ENCODE assay signal across 14 cellular contexts in genomic region chr3:7382293-7383033, GRCh38.
DNase-seq lines count a peak whose midpoint lies in the region; ATAC-seq and TF ChIP-seq lines count a peak whose summit lies in the region.
"Had no signal": no experiment of that assay in that cellular context is flagged by ENCODE, and none has a peak within 500 bp of the region (broad histone marks: within the 10 kb centered on the region; RNA-seq: fewer than 3 reads in every experiment).

No MANE protein-coding gene starts in this region.

- H3K79me2 ChIP-seq in SK-N-SH (ENCODE audit: insufficient read depth), result no peaks in the 10 kb centered on the region

- H3K27ac Mint-ChIP-seq in activated CD8-positive, alpha-beta memory T cell treated with anti-CD3 and anti-CD28 coated beads, Interleukin-2, amount 10 ng/mL, durations not matched to agents 7 days and 5 days, result no peak overlapping the region

- H3K9me3 ChIP-seq in SK-N-SH (no peaks in the 10 kb centered on the region), stomach (no peaks in the 10 kb centered on the region)
- H3K9me3 ChIP-seq: A549 had no signal

- H3K9me3 Mint-ChIP-seq in activated CD8-positive, alpha-beta memory T cell treated with anti-CD3 and anti-CD28 coated beads, Interleukin-2, amount 10 ng/mL, durations not matched to agents 7 days and 5 days (ENCODE audit: low read depth), result no peaks in the 10 kb centered on the region

- H3K9ac ChIP-seq in SK-N-SH, result no peak overlapping the region

- H3K36me3 Mint-ChIP-seq in activated CD8-positive, alpha-beta memory T cell treated with anti-CD3 and anti-CD28 coated beads, Interleukin-2, amount 10 ng/mL, durations not matched to agents 7 days and 5 days, result no peaks in the 10 kb centered on the region

- H3K27ac ChIP-seq in SK-N-SH (ENCODE audit: low read depth in 2 of 2, low read length in 1 of 2), result no peak overlapping the region
- peak overlapping the region in 3 of 5 donors; percentile 45 to 59 (median 46) for H3K27ac ChIP-seq in stomach
- H3K27ac ChIP-seq: A549 had no signal

- H3K4me2 ChIP-seq in SK-N-SH, result no peak overlapping the region
- H3K4me2 ChIP-seq: A549 had no signal

- POLR2A ChIA-PET in SK-N-SH (lab: Yijun Ruan, JAX), result no interaction called here

- H3K4me3 Mint-ChIP-seq in activated CD8-positive, alpha-beta memory T cell treated with anti-CD3 and anti-CD28 coated beads, Interleukin-2, amount 10 ng/mL, durations not matched to agents 7 days and 5 days, result no peak overlapping the region

- ATAC-seq in SK-N-SH treated with all-trans-retinoic acid at 6 μM for 48 hours (no peak), left lobe of liver (peak; percentile 90)
- ATAC-seq in activated CD8-positive, alpha-beta memory T cell treated with anti-CD3 and anti-CD28 coated beads, Interleukin-2, amount 10 ng/mL, durations not matched to agents 7 days and 5 days, result no peak
- ATAC-seq: A549 had no signal

- no peak for TF ChIP-seq POLR2A in stomach (IDR thresholded peaks at IDR 0.05)

- no peaks in the 10 kb centered on the region for H3F3A ChIP-seq in SK-N-SH (replicated peaks; ENCODE audit: insufficient read depth)

- H3K36me3 ChIP-seq in SK-N-SH (replicated peaks in 1 of 2; ENCODE audit: control insufficient read depth in 1 of 2, insufficient read depth in 2 of 2, low read length in 1 of 2) (no peaks in the 10 kb centered on the region), stomach (no peaks in the 10 kb centered on the region)

- no peaks in the 10 kb centered on the region for H3K27me3 Mint-ChIP-seq in activated CD8-positive, alpha-beta memory T cell treated with anti-CD3 and anti-CD28 coated beads, Interleukin-2, amount 10 ng/mL, durations not matched to agents 7 days and 5 days

- intact Hi-C loops in stomach (cut with DNase I; ENCODE audit: low total_unique reads), result no loop called here

- no peaks in the 10 kb centered on the region for H4K20me1 ChIP-seq in SK-N-SH (ENCODE audit: insufficient read depth)

- H3K27me3 ChIP-seq in SK-N-SH (ENCODE audit: insufficient read depth), result no peaks in the 10 kb centered on the region
- H3K27me3 ChIP-seq in stomach, result no peaks in the 10 kb centered on the region

- H3K4me1 ChIP-seq in SK-N-SH (ENCODE audit: control insufficient read depth in 1 of 2, insufficient read depth in 2 of 2, low read depth in 1 of 2, low read length in 1 of 2) (no peaks in the 10 kb centered on the region), stomach (peaks cover 6 to 33% (median 17%) of the 10 kb centered on the region in 4 donors)
- H3K4me1 ChIP-seq: A549 had no signal

- CTCF ChIA-PET in SK-N-SH (lab: Yijun Ruan, JAX), result no interaction called here
- CTCF ChIA-PET in activated CD8-positive, alpha-beta memory T cell treated with anti-CD3 and anti-CD28 coated beads, Interleukin-2, amount 10 ng/mL, durations not matched to agents 7 days and 5 days (lab: Charles Lee), result no interaction called here

- TF ChIP-seq CTCF in SK-N-SH (IDR thresholded peaks at IDR 0.05) (no peak), stomach (IDR thresholded peaks at IDR 0.05) (no peak)

- H3K9me2 ChIP-seq in SK-N-SH, result no peaks in the 10 kb centered on the region

- no peak for DNase-seq in SK-N-SH
- DNase-seq in dermis microvascular lymphatic vessel endothelial cell (ENCODE audit: low read depth in 2 of 2), result peak; percentile 63 to 93
- no peak for DNase-seq in left lobe of liver (ENCODE audit: low spot score)
- DNase-seq in stomach, result no peak
- no peak for DNase-seq in activated CD4-positive, CD25-positive, alpha-beta regulatory T cell treated with anti-CD3 and anti-CD28 coated beads, Interleukin-2, amount 50 U/mL, for 72 hours
- no peak for DNase-seq in NCI-H1417 treated with DMSO at 0.1 percent for 48 hours (lab: John Stamatoyannopoulos, UW)
- no peak for DNase-seq in activated CD8-positive, alpha-beta memory T cell treated with anti-CD3 and anti-CD28 coated beads, Interleukin-2, amount 10 ng/mL, durations not matched to agents 7 days and 5 days
- DNase-seq: activated CD4-positive, alpha-beta T cell treated with anti-CD3 and anti-CD28 coated beads, Interleukin-2, amount 50 U/mL, for 1 hour; caudate nucleus; OCI-M1; stimulated activated CD4-positive, alpha-beta T cell treated with anti-CD3 and anti-CD28 coated beads, Interleukin-1b, Interleukin-23, amount 100 ng/mL, for 48 hours; T-helper 2 cell had no signal

- no peak overlapping the region for H2AFZ ChIP-seq in SK-N-SH (ENCODE audit: low read depth)

- H3K4me1 Mint-ChIP-seq in activated CD8-positive, alpha-beta memory T cell treated with anti-CD3 and anti-CD28 coated beads, Interleukin-2, amount 10 ng/mL, durations not matched to agents 7 days and 5 days, result no peaks in the 10 kb centered on the region

- TF ChIP-seq RAD21 in SK-N-SH (IDR thresholded peaks at IDR 0.05; ENCODE audit: low read length), result no peak

- H3K4me3 ChIP-seq in SK-N-SH (ENCODE audit: low read depth in 2 of 2, low read length in 1 of 2) (no peak overlapping the region), stomach (peak overlapping the region in 1 of 4 donors; percentile 2)
- H3K4me3 ChIP-seq: A549 had no signal

- TF ChIP-seq EP300 in SK-N-SH (IDR thresholded peaks at IDR 0.05; ENCODE audit: borderline replicate concordance in 1 of 2, low read depth in 1 of 2, low read length in 1 of 2), result no peak
- no peak for TF ChIP-seq EP300 in stomach (IDR thresholded peaks at IDR 0.05)

- WGBS in SK-N-SH (ENCODE audit: low lambda C conversion rate), result 34% methylated on average over 3 of the region's 3 CpGs
- WGBS in stomach, 5 donors, result 17 to 42% (median 31%) methylated on average over 3 of the region's 3 CpGs

TF ChIP-seq in SK-N-SH treated with all-trans-retinoic acid at 6 μM for 48 hours, 23 proteins besides CTCF, POLR2A, EP300 and RAD21 (continues in another document):
- TF ChIP-seq CSDC2 (CRISPR knock-in tag; IDR thresholded peaks at IDR 0.05) (no peak), ZFP30 (CRISPR knock-in tag; IDR thresholded peaks at IDR 0.05) (no peak), ZFP3 (CRISPR knock-in tag; IDR thresholded peaks at IDR 0.05) (no peak), OSR1 (CRISPR knock-in tag; IDR thresholded peaks at IDR 0.05) (no peak), CSRNP3 (CRISPR knock-in tag; IDR thresholded peaks at IDR 0.05) (no peak), TOX (CRISPR knock-in tag; IDR thresholded peaks at IDR 0.05; ENCODE audit: borderline replicate concordance) (no peak), ESRRG (CRISPR knock-in tag; IDR thresholded peaks at IDR 0.05) (no peak), BACH2 (CRISPR knock-in tag; IDR thresholded peaks at IDR 0.05; ENCODE audit: borderline replicate concordance) (no peak), ZNF70 (CRISPR knock-in tag; IDR thresholded peaks at IDR 0.05) (no peak)

TF ChIP-seq in SK-N-SH, 30 proteins besides CTCF, POLR2A, EP300 and RAD21:
- TF ChIP-seq NRF1 (IDR thresholded peaks at IDR 0.05; ENCODE audit: low read depth, low read length) (no peak), SIN3A (IDR thresholded peaks at IDR 0.05; ENCODE audit: borderline replicate concordance, low read depth, low read length) (no peak), TEAD4 (IDR thresholded peaks at IDR 0.05; ENCODE audit: borderline replicate concordance, insufficient read depth) (no peak)
- TF ChIP-seq, protein P1, sequence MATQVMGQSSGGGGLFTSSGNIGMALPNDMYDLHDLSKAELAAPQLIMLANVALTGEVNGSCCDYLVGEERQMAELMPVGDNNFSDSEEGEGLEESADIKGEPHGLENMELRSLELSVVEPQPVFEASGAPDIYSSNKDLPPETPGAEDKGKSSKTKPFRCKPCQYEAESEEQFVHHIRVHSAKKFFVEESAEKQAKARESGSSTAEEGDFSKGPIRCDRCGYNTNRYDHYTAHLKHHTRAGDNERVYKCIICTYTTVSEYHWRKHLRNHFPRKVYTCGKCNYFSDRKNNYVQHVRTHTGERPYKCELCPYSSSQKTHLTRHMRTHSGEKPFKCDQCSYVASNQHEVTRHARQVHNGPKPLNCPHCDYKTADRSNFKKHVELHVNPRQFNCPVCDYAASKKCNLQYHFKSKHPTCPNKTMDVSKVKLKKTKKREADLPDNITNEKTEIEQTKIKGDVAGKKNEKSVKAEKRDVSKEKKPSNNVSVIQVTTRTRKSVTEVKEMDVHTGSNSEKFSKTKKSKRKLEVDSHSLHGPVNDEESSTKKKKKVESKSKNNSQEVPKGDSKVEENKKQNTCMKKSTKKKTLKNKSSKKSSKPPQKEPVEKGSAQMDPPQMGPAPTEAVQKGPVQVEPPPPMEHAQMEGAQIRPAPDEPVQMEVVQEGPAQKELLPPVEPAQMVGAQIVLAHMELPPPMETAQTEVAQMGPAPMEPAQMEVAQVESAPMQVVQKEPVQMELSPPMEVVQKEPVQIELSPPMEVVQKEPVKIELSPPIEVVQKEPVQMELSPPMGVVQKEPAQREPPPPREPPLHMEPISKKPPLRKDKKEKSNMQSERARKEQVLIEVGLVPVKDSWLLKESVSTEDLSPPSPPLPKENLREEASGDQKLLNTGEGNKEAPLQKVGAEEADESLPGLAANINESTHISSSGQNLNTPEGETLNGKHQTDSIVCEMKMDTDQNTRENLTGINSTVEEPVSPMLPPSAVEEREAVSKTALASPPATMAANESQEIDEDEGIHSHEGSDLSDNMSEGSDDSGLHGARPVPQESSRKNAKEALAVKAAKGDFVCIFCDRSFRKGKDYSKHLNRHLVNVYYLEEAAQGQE (IDR thresholded peaks at IDR 0.05; ENCODE audit: low read depth, low read length), result no peak

Comparison
In these comparisons a context has a peak if more than half of its experiments do, and no peak if none do; other contexts are left out.
1. DNase-seq: peak in dermis microvascular lymphatic vessel endothelial cell (2 of 2); none in SK-N-SH (single experiment), left lobe of liver (single experiment), stomach (single experiment), activated CD4-positive, CD25-positive, alpha-beta regulatory T cell treated with anti-CD3 and anti-CD28 coated beads, Interleukin-2, amount 50 U/mL, for 72 hours (single experiment), NCI-H1417 treated with DMSO at 0.1 percent for 48 hours (single experiment) and activated CD8-positive, alpha-beta memory T cell treated with anti-CD3 and anti-CD28 coated beads, Interleukin-2, amount 10 ng/mL, durations not matched to agents 7 days and 5 days (single experiment).
2. H3K27ac ChIP-seq: peak in stomach (3 of 5); none in SK-N-SH (0 of 2).